1 cellular context compared by ENCODE assay signal in the genomic region with DNA sequence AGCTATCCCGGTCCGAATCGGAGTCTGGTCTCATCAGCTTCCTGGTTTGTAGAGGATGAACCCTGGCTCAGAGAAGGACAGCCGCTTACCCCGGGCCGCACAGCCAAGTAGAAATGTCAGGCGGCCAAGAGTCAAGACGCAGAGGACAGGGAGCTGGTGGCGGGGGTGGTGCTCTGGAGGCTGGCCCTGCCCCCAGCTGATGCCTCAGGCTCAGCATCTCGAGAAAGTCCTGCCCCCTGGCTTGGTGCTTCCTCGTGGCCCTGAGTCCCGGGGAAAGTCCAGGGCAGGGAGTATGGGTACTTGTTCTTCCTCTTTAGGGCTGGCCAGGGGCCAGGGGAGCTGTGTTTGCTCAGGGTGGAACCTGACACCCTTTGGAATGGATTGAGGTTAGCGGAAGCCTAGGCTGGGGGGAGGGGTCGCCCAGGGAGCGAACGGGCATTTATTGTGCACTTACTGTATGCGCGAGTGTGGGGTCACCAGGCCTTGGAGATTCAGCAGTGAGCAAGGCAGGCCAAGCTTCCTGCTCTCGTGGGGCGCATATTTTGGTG.
TF ChIP-seq lines count a peak whose summit lies in the region.

No MANE protein-coding gene starts in this region.

TF ChIP-seq in HepG2, 621 proteins besides CTCF, POLR2A, EP300 and RAD21 (continued from another document and continues in another):
- TF ChIP-seq, protein P1, sequence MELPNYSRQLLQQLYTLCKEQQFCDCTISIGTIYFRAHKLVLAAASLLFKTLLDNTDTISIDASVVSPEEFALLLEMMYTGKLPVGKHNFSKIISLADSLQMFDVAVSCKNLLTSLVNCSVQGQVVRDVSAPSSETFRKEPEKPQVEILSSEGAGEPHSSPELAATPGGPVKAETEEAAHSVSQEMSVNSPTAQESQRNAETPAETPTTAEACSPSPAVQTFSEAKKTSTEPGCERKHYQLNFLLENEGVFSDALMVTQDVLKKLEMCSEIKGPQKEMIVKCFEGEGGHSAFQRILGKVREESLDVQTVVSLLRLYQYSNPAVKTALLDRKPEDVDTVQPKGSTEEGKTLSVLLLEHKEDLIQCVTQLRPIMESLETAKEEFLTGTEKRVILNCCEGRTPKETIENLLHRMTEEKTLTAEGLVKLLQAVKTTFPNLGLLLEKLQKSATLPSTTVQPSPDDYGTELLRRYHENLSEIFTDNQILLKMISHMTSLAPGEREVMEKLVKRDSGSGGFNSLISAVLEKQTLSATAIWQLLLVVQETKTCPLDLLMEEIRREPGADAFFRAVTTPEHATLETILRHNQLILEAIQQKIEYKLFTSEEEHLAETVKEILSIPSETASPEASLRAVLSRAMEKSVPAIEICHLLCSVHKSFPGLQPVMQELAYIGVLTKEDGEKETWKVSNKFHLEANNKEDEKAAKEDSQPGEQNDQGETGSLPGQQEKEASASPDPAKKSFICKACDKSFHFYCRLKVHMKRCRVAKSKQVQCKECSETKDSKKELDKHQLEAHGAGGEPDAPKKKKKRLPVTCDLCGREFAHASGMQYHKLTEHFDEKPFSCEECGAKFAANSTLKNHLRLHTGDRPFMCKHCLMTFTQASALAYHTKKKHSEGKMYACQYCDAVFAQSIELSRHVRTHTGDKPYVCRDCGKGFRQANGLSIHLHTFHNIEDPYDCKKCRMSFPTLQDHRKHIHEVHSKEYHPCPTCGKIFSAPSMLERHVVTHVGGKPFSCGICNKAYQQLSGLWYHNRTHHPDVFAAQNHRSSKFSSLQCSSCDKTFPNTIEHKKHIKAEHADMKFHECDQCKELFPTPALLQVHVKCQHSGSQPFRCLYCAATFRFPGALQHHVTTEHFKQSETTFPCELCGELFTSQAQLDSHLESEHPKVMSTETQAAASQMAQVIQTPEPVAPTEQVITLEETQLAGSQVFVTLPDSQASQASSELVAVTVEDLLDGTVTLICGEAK (IDR thresholded peaks at IDR 0.05) = no peak
- TF ChIP-seq, protein P1 (CRISPR knock-in tag; IDR thresholded peaks at IDR 0.05) = peak; percentile 62; the same call in 1 of the 2 replicates
- TF ChIP-seq SNAPC2 (CRISPR knock-in tag; IDR thresholded peaks at IDR 0.05) (no peak), ARHGAP35 (CRISPR knock-in tag; IDR thresholded peaks at IDR 0.05; ENCODE audit: borderline replicate concordance) (no peak), ADNP (CRISPR knock-in tag; IDR thresholded peaks at IDR 0.05) (peak; percentile 95), ZNF746 (CRISPR knock-in tag; IDR thresholded peaks at IDR 0.05) (0 out of 2 replicates have a peak, but pooled peaks have one; percentile 40), PPARG (CRISPR knock-in tag; conservative IDR thresholded peaks at IDR 0.05) (peak; percentile 75), KLF15 (CRISPR knock-in tag; IDR thresholded peaks at IDR 0.05; ENCODE audit: borderline replicate concordance) (no peak), ZBTB20 (CRISPR knock-in tag; IDR thresholded peaks at IDR 0.05; ENCODE audit: borderline replicate concordance, low read depth) (peak; percentile 64; the same call in 1 of the 2 replicates), MIER3 (CRISPR knock-in tag; IDR thresholded peaks at IDR 0.05; ENCODE audit: borderline replicate concordance) (peak; percentile 81; the same call in 1 of the 2 replicates), CBX1 (IDR thresholded peaks at IDR 0.05; ENCODE audit: low read depth) (no peak), KMT2B (CRISPR knock-in tag; IDR thresholded peaks at IDR 0.05) (no peak), DMAP1 (CRISPR knock-in tag; IDR thresholded peaks at IDR 0.05) (no peak), ZSCAN12 (CRISPR knock-in tag; IDR thresholded peaks at IDR 0.05) (0 out of 2 replicates have a peak, but pooled peaks have one; percentile 29), ZNF460 (CRISPR knock-in tag; IDR thresholded peaks at IDR 0.05; ENCODE audit: borderline replicate concordance) (no peak), NFATC3 (CRISPR knock-in tag; IDR thresholded peaks at IDR 0.05) (no peak), HES4 (CRISPR knock-in tag; IDR thresholded peaks at IDR 0.05; ENCODE audit: borderline replicate concordance) (no peak), ZNF430 (CRISPR knock-in tag; IDR thresholded peaks at IDR 0.05) (peak; percentile 87; the same call in 1 of the 2 replicates), TCF7 (IDR thresholded peaks at IDR 0.05; ENCODE audit: low read depth) (no peak), ZNF709 (CRISPR knock-in tag; IDR thresholded peaks at IDR 0.05) (no peak), ZNF674 (CRISPR knock-in tag; IDR thresholded peaks at IDR 0.05; ENCODE audit: low read depth) (no peak), ZNF569 (CRISPR knock-in tag; IDR thresholded peaks at IDR 0.05; ENCODE audit: borderline replicate concordance) (no peak), ZSCAN25 (CRISPR knock-in tag; IDR thresholded peaks at IDR 0.05) (no peak), THAP11 (CRISPR knock-in tag; IDR thresholded peaks at IDR 0.05) (peak; percentile 77), AGO2 (optimal IDR thresholded peaks at IDR 0.05; ENCODE audit: low read depth, low read length) (no peak), SP4 (CRISPR knock-in tag; IDR thresholded peaks at IDR 0.05) (peak; percentile 65; the same call in 1 of the 2 replicates), ZC3H4 (CRISPR knock-in tag; IDR thresholded peaks at IDR 0.05; ENCODE audit: borderline replicate concordance) (no peak), ZNF749 (CRISPR knock-in tag; IDR thresholded peaks at IDR 0.05; ENCODE audit: borderline replicate concordance) (peak; percentile 39; the same call in 1 of the 2 replicates), PHF5A (CRISPR knock-in tag; IDR thresholded peaks at IDR 0.05; ENCODE audit: low read depth, unreplicated experiment) (peak; percentile 86), MYNN (CRISPR knock-in tag; IDR thresholded peaks at IDR 0.05; ENCODE audit: low read depth) (no peak), RFXAP (CRISPR knock-in tag; IDR thresholded peaks at IDR 0.05; ENCODE audit: borderline replicate concordance) (peak; percentile 74; the same call in 1 of the 2 replicates), TCF7L2 (IDR thresholded peaks at IDR 0.05; ENCODE audit: low read depth, low read length) (no peak)
- TF ChIP-seq, protein P2, sequence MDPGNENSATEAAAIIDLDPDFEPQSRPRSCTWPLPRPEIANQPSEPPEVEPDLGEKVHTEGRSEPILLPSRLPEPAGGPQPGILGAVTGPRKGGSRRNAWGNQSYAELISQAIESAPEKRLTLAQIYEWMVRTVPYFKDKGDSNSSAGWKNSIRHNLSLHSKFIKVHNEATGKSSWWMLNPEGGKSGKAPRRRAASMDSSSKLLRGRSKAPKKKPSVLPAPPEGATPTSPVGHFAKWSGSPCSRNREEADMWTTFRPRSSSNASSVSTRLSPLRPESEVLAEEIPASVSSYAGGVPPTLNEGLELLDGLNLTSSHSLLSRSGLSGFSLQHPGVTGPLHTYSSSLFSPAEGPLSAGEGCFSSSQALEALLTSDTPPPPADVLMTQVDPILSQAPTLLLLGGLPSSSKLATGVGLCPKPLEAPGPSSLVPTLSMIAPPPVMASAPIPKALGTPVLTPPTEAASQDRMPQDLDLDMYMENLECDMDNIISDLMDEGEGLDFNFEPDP (CRISPR knock-in tag; conservative IDR thresholded peaks at IDR 0.05) = no peak
- TF ChIP-seq, protein P3, sequence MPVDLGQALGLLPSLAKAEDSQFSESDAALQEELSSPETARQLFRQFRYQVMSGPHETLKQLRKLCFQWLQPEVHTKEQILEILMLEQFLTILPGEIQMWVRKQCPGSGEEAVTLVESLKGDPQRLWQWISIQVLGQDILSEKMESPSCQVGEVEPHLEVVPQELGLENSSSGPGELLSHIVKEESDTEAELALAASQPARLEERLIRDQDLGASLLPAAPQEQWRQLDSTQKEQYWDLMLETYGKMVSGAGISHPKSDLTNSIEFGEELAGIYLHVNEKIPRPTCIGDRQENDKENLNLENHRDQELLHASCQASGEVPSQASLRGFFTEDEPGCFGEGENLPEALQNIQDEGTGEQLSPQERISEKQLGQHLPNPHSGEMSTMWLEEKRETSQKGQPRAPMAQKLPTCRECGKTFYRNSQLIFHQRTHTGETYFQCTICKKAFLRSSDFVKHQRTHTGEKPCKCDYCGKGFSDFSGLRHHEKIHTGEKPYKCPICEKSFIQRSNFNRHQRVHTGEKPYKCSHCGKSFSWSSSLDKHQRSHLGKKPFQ (CRISPR knock-in tag; IDR thresholded peaks at IDR 0.05; ENCODE audit: insufficient replicate concordance) = no peak
- TF ChIP-seq, protein P4, sequence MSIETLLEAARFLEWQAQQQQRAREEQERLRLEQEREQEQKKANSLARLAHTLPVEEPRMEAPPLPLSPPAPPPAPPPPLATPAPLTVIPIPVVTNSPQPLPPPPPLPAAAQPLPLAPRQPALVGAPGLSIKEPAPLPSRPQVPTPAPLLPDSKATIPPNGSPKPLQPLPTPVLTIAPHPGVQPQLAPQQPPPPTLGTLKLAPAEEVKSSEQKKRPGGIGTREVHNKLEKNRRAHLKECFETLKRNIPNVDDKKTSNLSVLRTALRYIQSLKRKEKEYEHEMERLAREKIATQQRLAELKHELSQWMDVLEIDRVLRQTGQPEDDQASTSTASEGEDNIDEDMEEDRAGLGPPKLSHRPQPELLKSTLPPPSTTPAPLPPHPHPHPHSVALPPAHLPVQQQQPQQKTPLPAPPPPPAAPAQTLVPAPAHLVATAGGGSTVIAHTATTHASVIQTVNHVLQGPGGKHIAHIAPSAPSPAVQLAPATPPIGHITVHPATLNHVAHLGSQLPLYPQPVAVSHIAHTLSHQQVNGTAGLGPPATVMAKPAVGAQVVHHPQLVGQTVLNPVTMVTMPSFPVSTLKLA (IDR thresholded peaks at IDR 0.05) = no peak
- TF ChIP-seq, protein P5, sequence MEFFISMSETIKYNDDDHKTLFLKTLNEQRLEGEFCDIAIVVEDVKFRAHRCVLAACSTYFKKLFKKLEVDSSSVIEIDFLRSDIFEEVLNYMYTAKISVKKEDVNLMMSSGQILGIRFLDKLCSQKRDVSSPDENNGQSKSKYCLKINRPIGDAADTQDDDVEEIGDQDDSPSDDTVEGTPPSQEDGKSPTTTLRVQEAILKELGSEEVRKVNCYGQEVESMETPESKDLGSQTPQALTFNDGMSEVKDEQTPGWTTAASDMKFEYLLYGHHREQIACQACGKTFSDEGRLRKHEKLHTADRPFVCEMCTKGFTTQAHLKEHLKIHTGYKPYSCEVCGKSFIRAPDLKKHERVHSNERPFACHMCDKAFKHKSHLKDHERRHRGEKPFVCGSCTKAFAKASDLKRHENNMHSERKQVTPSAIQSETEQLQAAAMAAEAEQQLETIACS (CRISPR knock-in tag; IDR thresholded peaks at IDR 0.05) = no peak
- TF ChIP-seq, protein P6, sequence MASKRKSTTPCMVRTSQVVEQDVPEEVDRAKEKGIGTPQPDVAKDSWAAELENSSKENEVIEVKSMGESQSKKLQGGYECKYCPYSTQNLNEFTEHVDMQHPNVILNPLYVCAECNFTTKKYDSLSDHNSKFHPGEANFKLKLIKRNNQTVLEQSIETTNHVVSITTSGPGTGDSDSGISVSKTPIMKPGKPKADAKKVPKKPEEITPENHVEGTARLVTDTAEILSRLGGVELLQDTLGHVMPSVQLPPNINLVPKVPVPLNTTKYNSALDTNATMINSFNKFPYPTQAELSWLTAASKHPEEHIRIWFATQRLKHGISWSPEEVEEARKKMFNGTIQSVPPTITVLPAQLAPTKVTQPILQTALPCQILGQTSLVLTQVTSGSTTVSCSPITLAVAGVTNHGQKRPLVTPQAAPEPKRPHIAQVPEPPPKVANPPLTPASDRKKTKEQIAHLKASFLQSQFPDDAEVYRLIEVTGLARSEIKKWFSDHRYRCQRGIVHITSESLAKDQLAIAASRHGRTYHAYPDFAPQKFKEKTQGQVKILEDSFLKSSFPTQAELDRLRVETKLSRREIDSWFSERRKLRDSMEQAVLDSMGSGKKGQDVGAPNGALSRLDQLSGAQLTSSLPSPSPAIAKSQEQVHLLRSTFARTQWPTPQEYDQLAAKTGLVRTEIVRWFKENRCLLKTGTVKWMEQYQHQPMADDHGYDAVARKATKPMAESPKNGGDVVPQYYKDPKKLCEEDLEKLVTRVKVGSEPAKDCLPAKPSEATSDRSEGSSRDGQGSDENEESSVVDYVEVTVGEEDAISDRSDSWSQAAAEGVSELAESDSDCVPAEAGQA (IDR thresholded peaks at IDR 0.05; ENCODE audit: low read depth) = no peak
- TF ChIP-seq, protein P6 (CRISPR knock-in tag; IDR thresholded peaks at IDR 0.05; ENCODE audit: borderline replicate concordance) = no peak
